19 cellular contexts compared by ENCODE assay signal in the genomic region with DNA sequence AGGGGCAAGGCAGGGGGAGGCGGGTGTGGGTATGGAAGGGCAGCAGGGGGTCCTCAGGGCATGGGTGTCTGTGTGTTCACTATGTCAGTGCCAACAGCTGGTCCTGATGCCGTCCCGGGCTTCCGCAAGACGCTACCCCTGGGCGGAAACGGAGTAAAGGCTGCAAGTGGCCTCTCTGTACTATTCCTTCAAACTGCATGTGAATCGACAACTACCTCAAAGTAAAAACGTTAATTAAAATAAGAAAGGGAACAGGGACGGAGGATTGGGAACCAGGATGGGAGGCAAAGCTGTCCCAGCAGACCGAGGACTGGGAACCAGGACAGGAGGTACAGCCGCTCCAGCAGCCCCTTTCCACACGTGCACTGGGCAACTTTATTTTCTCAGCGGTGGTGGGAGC.
"Had no signal": no experiment of that assay in that cellular context is flagged by ENCODE, and none has a peak within 500 bp of the region (broad histone marks: within the 10 kb centered on the region; RNA-seq: fewer than 3 reads in every experiment).

No MANE protein-coding gene starts in this region.

- H3K4me2 ChIP-seq: SK-N-SH had no signal

- ATAC-seq: Panc1, PC-3 had no signal

- H3K27ac ChIP-seq: RWPE1 had no signal

- DNase-seq: KBM-7, NCI-H1092, NCI-H1105 treated with DMSO at 0.1 percent for 48 hours, NCI-H1417 treated with DMSO at 0.1 percent for 48 hours, NCI-H146, NCI-H1694 treated with DMSO at 0.1 percent for 48 hours, NCI-H1930, NCI-H2081, NCI-H2107, NCI-H2227 treated with DMSO at 0.1 percent for 48 hours, NCI-H524 treated with DMSO at 0.1 percent for 48 hours, NCI-H69, NCI-H774, PC-3, SHP77, SK-N-SH, SW 1271 had no signal

- H3K9me2 ChIP-seq: SK-N-SH had no signal

- H3K9me3 ChIP-seq: SK-N-SH had no signal
